Comparison of ENCODE assay signal across 10 cellular contexts in genomic region chr15:60390231-60390630, GRCh38. TPM values are rescaled to one million over a fixed set of nuclear protein-coding genes. Genes with fewer than 3 reads are reported as not detected.
DNase-seq lines count a peak whose midpoint lies in the region; ATAC-seq and TF ChIP-seq lines count a peak whose summit lies in the region.
"Had no signal": no experiment of that assay in that cellular context is flagged by ENCODE, and none has a peak within 500 bp of the region (broad histone marks: within the 10 kb centered on the region; RNA-seq: fewer than 3 reads in every experiment).

No MANE protein-coding gene starts in this region.

- H3K9me3 ChIP-seq in right cardiac atrium (ENCODE audit: control insufficient read depth, low read length) (no peaks in the 10 kb centered on the region), vagina (no peaks in the 10 kb centered on the region), mucosa of descending colon (no peaks in the 10 kb centered on the region)

- no peak for TF ChIP-seq POLR2A in vagina (IDR thresholded peaks at IDR 0.05)

- ATAC-seq in right cardiac atrium (no peak), Right ventricle myocardium superior (ENCODE audit: poor library complexity) (no peak), mucosa of descending colon (no peak)
- ATAC-seq: stimulated activated naive B cell treated with anti-CD40 and anti-IgM and Interleukin-4, amounts not matched to agents 10 μg/mL and 1 μg/mL and 100 μg/mL, for 72 hours had no signal

- H3K36me3 ChIP-seq in vagina, result no peaks in the 10 kb centered on the region
- H3K36me3 ChIP-seq in mucosa of descending colon (ENCODE audit: low read depth), result no peaks in the 10 kb centered on the region
- H3K36me3 ChIP-seq: cardiac muscle cell had no signal

- 63% methylated on average over 6 of the region's 6 CpGs for WGBS in right cardiac atrium

- peak overlapping the region; percentile 30 for H3K27ac ChIP-seq in right cardiac atrium (ENCODE audit: low read length)
- peak overlapping the region; percentile 62 for H3K27ac ChIP-seq in vagina
- H3K27ac ChIP-seq: cardiac muscle cell had no signal

- DNase-seq in right cardiac atrium (no peak), Right ventricle myocardium superior (no peak), choroid plexus epithelial cell (ENCODE audit: low read depth) (peak; percentile 14), myocyte (ENCODE audit: low read depth) (peak; percentile 26), vagina (ENCODE audit: extremely low spot score in 2 of 2) (peak in 1 of 2 donors; percentile 37), DMS153 treated with DMSO at 0.1 percent for 48 hours (lab: John Stamatoyannopoulos, UW; ENCODE audit: unreplicated experiment) (no peak), posterior cingulate gyrus (no peak), mucosa of descending colon (no peak)
- DNase-seq: stimulated activated naive B cell treated with anti-CD40 and anti-IgM and Interleukin-4, amounts not matched to agents 10 μg/mL and 1 μg/mL and 100 μg/mL, for 72 hours had no signal

- H3K4me1 ChIP-seq in right cardiac atrium (ENCODE audit: control insufficient read depth, insufficient read depth, low read length), result peaks cover 27% of the 10 kb centered on the region
- peaks cover 99% of the 10 kb centered on the region for H3K4me1 ChIP-seq in vagina
- peaks cover 61% of the 10 kb centered on the region for H3K4me1 ChIP-seq in mucosa of descending colon (ENCODE audit: low read depth)

- H3K27me3 ChIP-seq in right cardiac atrium (ENCODE audit: control insufficient read depth, insufficient read depth), result no peaks in the 10 kb centered on the region
- no peaks in the 10 kb centered on the region for H3K27me3 ChIP-seq in vagina
- H3K27me3 ChIP-seq: cardiac muscle cell had no signal

- intact Hi-C loops in right cardiac atrium (cut with DNase I) (no loop called here), Right ventricle myocardium superior (cut with DNase I) (no loop called here), vagina (cut with DNase I) (no loop called here), posterior cingulate gyrus (cut with DNase I) (no loop called here), mucosa of descending colon (cut with DNase I, micrococcal nuclease) (no loop called here)

- TF ChIP-seq CTCF in choroid plexus epithelial cell (conservative IDR thresholded peaks at IDR 0.05; ENCODE audit: low read depth, low read length) (no peak), vagina (IDR thresholded peaks at IDR 0.05) (no peak), mucosa of descending colon (IDR thresholded peaks at IDR 0.05) (no peak)

- H3K4me3 ChIP-seq in right cardiac atrium (ENCODE audit: low read length) (no peak overlapping the region), choroid plexus epithelial cell (ENCODE audit: low read depth, low read length) (no peak overlapping the region), vagina (peak overlapping the region in 1 of 2 donors; percentile 17), mucosa of descending colon (no peak overlapping the region)
- H3K4me3 ChIP-seq: cardiac muscle cell had no signal

RNA-seq across cellular contexts. Expression of gene ANXA2, which starts 7.6 kb away (rescaled TPM):
- total RNA-seq in right cardiac atrium (100 to 1,000 TPM; 126 to 293 (median 224) TPM), Right ventricle myocardium superior (157 TPM), myocyte (1,048 and 1,291 TPM in 2 replicates), vagina (1,230 TPM), mucosa of descending colon (100 to 1,000 TPM; 376 to 796 (median 757) TPM)
- 240 TPM for polyA plus RNA-seq in right cardiac atrium
- polyA plus RNA-seq in myocyte (2012), result 2,760 TPM

Comparison
In these comparisons a context has a peak if more than half of its experiments do, and no peak if none do; other contexts are left out.
1. DNase-seq: peak in choroid plexus epithelial cell (single experiment) and myocyte (single experiment); none in right cardiac atrium (0 of 3), Right ventricle myocardium superior (single experiment), DMS153 treated with DMSO at 0.1 percent for 48 hours (single experiment), posterior cingulate gyrus (0 of 10) and mucosa of descending colon (0 of 3).